ENCODE assay signal across 8 cellular contexts in the genomic region with DNA sequence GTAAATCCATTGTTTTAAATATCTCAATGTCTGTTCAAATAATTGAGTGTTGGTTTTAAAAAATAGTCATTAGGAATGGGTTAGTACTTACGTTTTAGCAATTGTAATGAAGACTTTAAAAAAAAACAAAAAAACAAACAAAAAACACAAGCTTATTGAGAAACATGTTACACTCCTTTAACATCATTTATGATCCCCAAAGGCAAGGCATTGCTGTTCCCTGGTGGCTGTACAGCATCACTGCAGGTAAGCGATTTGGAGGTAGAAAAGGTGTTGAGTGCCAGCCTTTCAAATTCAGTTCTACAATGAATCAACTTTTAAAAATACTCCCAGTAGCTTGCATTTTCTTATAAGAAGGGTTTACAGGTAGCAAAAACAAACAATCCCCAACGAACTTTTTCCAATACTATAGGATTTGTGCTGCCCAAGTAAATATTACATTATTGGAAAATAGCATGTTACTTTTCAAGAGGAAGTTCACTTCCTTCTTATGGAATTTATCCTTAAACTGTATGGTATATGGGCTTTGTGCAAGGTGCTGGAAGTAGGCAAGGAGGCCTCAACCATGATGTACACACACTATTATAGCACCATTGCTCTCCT. TPM values are rescaled to one million over a fixed set of nuclear protein-coding genes. Genes with fewer than 3 reads are reported as not detected.
A peak's percentile ranks its signal among the peaks of the same experiment; 100 is the strongest.
DNase-seq lines count a peak whose midpoint lies in the region; ATAC-seq and TF ChIP-seq lines count a peak whose summit lies in the region.

No MANE protein-coding gene starts in this region.

- H3K27me3 ChIP-seq in OCI-LY3 (ENCODE audit: low read depth, low read length): 0 out of 2 replicates have a peak, but pooled peaks cover 3% of the 10 kb centered on the region
- no peaks in the 10 kb centered on the region for H3K27me3 ChIP-seq in neutrophil

- no peak overlapping the region for H3K9ac ChIP-seq in OCI-LY3 (ENCODE audit: low read length)

- H3K79me2 ChIP-seq in OCI-LY3 (ENCODE audit: low read length): no peaks in the 10 kb centered on the region

- H3K9me3 ChIP-seq in OCI-LY3 (ENCODE audit: insufficient read depth, low read length) (no peaks in the 10 kb centered on the region), neutrophil (no peaks in the 10 kb centered on the region)

- H4K20me1 ChIP-seq in OCI-LY3 (ENCODE audit: insufficient read depth, low read length): no peaks in the 10 kb centered on the region

- ATAC-seq in HG02610 (IDR thresholded peaks at IDR 0.05; ENCODE audit: unreplicated experiment) (peak; percentile 52), GM18907 (IDR thresholded peaks at IDR 0.05; ENCODE audit: unreplicated experiment) (no peak)

- no peak overlapping the region for H3K4me2 ChIP-seq in OCI-LY3 (ENCODE audit: low read length)

- no peak overlapping the region for H3K27ac ChIP-seq in OCI-LY3 (ENCODE audit: low read length)
- no peak overlapping the region for H3K27ac ChIP-seq in neutrophil

- H3K4me3 ChIP-seq in OCI-LY3 (ENCODE audit: low read length) (no peak overlapping the region), neutrophil (ENCODE audit: low read depth in 1 of 2, low read length in 1 of 2) (no peak overlapping the region)

- H3K4me1 ChIP-seq in OCI-LY3 (ENCODE audit: low read length) (peaks cover 21% of the 10 kb centered on the region), neutrophil (ENCODE audit: control insufficient read depth in 1 of 2, insufficient read depth in 1 of 2, low read depth in 1 of 2, low read length in 1 of 2) (peaks cover 0 to 2% of the 10 kb centered on the region in 2 experiments)

- H2AFZ ChIP-seq in OCI-LY3 (ENCODE audit: low read depth, low read length): no peak overlapping the region

- TF ChIP-seq CTCF in OCI-LY3 (IDR thresholded peaks at IDR 0.05; ENCODE audit: low read depth, low read length): peak; percentile 79
- peak; percentile 52 for TF ChIP-seq CTCF in neutrophil (IDR thresholded peaks at IDR 0.05)

- peak; percentile 18 for DNase-seq in stimulated activated CD4-positive, alpha-beta T cell treated with anti-CD3 and anti-CD28 coated beads, Interleukin-15, amount 100 ng/mL, for 24 hours
- DNase-seq in stimulated activated CD4-positive, alpha-beta T cell treated with anti-CD3 and anti-CD28 coated beads, Interleukin-4, amount 100 ng/mL, for 1 hour: no peak
- DNase-seq in dermis microvascular lymphatic vessel endothelial cell (ENCODE audit: low read depth in 2 of 2) (peak; percentile 5 to 37), mucosa of gallbladder (ENCODE audit: low spot score) (no peak)

- H3K36me3 ChIP-seq in OCI-LY3 (replicated peaks; ENCODE audit: low read depth, low read length) (no peaks in the 10 kb centered on the region), neutrophil (no peaks in the 10 kb centered on the region)

RNA-seq across cellular contexts. Expression of a gene that starts 27.5 kb away (rescaled TPM):
- 31.2 and 44.9 TPM in 2 replicates for total RNA-seq in dermis microvascular lymphatic vessel endothelial cell
- total RNA-seq in mucosa of gallbladder: 21.6 TPM

RNA-seq across cellular contexts. Expression of a gene that starts 39.9 kb away (rescaled TPM):
- 16.6 and 25.8 TPM in 2 replicates for total RNA-seq in dermis microvascular lymphatic vessel endothelial cell
- total RNA-seq in mucosa of gallbladder: 47.7 TPM

Comparison
In these comparisons a context has a peak if more than half of its experiments do, and no peak if none do; other contexts are left out.
1. DNase-seq: peak in stimulated activated CD4-positive, alpha-beta T cell treated with anti-CD3 and anti-CD28 coated beads, Interleukin-15, amount 100 ng/mL, for 24 hours (single experiment) and dermis microvascular lymphatic vessel endothelial cell (2 of 2); none in stimulated activated CD4-positive, alpha-beta T cell treated with anti-CD3 and anti-CD28 coated beads, Interleukin-4, amount 100 ng/mL, for 1 hour (single experiment) and mucosa of gallbladder (single experiment).